In the genomic region with DNA sequence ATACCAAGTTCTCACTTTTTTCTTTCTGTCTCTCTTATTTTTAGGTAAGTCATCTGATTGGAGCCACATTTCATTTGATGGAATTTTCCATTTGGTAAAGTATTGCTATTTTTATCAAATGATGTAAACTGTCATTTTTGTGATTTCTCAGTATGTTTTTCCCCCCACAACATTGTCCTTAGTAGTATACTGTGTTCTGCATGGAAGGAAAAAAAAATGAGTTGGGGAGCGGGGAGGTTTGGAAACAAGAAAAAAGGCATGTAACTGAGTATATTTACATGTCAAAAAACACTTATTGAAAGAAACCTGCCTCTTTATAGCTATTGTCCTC, we compare ENCODE assay signal across 13 cellular contexts.
DNase-seq lines count a peak whose midpoint lies in the region; ATAC-seq and TF ChIP-seq lines count a peak whose summit lies in the region.
"Had no signal": no experiment of that assay in that cellular context is flagged by ENCODE, and none has a peak within 500 bp of the region (broad histone marks: within the 10 kb centered on the region; RNA-seq: fewer than 3 reads in every experiment).

No MANE protein-coding gene starts in this region.

- peaks cover 2% of the 10 kb centered on the region for H3K9me3 ChIP-seq in left ventricle myocardium inferior (replicated peaks)
- no peaks in the 10 kb centered on the region for H3K9me3 ChIP-seq in gastrocnemius medialis

- H3K9me3 Mint-ChIP-seq in endothelial cell (ENCODE audit: unreplicated experiment): no peaks in the 10 kb centered on the region

- H3K27me3 Mint-ChIP-seq in endothelial cell (ENCODE audit: unreplicated experiment): no peaks in the 10 kb centered on the region
- H3K27me3 Mint-ChIP-seq: CD4-positive, CD25-positive, alpha-beta regulatory T cell had no signal

- DNase-seq in left ventricle myocardium inferior (no peak), Right ventricle myocardium inferior (ENCODE audit: missing footprints) (no peak), coronary artery (ENCODE audit: low spot score) (no peak), gastrocnemius medialis (no peak), DMS153 (lab: John Stamatoyannopoulos, UW) (no peak), endothelial cell (ENCODE audit: low spot score) (no peak), HPDE6-E6E7 (ENCODE audit: extremely low spot score) (no peak)
- DNase-seq: ACHN; CD4-positive, CD25-positive, alpha-beta regulatory T cell; GM23248; H9 had no signal

- no peaks in the 10 kb centered on the region for H3K36me3 Mint-ChIP-seq in endothelial cell (ENCODE audit: low read depth, unreplicated experiment)

- H3K4me1 ChIP-seq in left ventricle myocardium inferior: peaks cover 56% of the 10 kb centered on the region
- H3K4me1 ChIP-seq in gastrocnemius medialis: peaks cover 48 to 61% of the 10 kb centered on the region in 2 donors

- intact Hi-C loops in left ventricle myocardium inferior (cut with micrococcal nuclease): no loop called here
- intact Hi-C loops in Right ventricle myocardium inferior (cut with DNase I): no loop called here
- intact Hi-C loops in gastrocnemius medialis (cut with DNase I; ENCODE audit: low total_unique reads): no loop called here

- H3K4me1 Mint-ChIP-seq in endothelial cell (ENCODE audit: unreplicated experiment): peaks cover 34% of the 10 kb centered on the region

- no peaks in the 10 kb centered on the region for H3K27me3 ChIP-seq in left ventricle myocardium inferior (ENCODE audit: low read depth)
- no peaks in the 10 kb centered on the region for H3K27me3 ChIP-seq in gastrocnemius medialis
- H3K27me3 ChIP-seq: BLaER1 treated with 17β-estradiol and CSF1 and Interleukin-3, amounts not matched to agents 10 nM and 100 nM had no signal

- no peak for TF ChIP-seq POLR2A in gastrocnemius medialis (IDR thresholded peaks at IDR 0.05)

- H3K36me3 ChIP-seq in left ventricle myocardium inferior (no peaks in the 10 kb centered on the region), gastrocnemius medialis (no peaks in the 10 kb centered on the region)

- TF ChIP-seq CTCF in left ventricle myocardium inferior (IDR thresholded peaks at IDR 0.05; ENCODE audit: borderline replicate concordance) (no peak), coronary artery (IDR thresholded peaks at IDR 0.05) (no peak), gastrocnemius medialis (IDR thresholded peaks at IDR 0.05 in 4 of 5, conservative IDR thresholded peaks at IDR 0.05 in 1 of 5) (no peak), endothelial cell (IDR thresholded peaks at IDR 0.05; ENCODE audit: unreplicated experiment) (no peak)

- H3K4me3 Mint-ChIP-seq in endothelial cell (ENCODE audit: unreplicated experiment): no peak overlapping the region
- H3K4me3 Mint-ChIP-seq: CD4-positive, CD25-positive, alpha-beta regulatory T cell; H9 had no signal

- peak overlapping the region; percentile 71 for H3K27ac ChIP-seq in left ventricle myocardium inferior (replicated peaks)
- peak overlapping the region; percentile 66 to 67 for H3K27ac ChIP-seq in coronary artery
- peak overlapping the region; percentile 43 to 62 (median 50) for H3K27ac ChIP-seq in gastrocnemius medialis
- H3K27ac ChIP-seq: BLaER1 treated with 17β-estradiol and CSF1 and Interleukin-3, amounts not matched to agents 10 nM and 100 nM; GM23248 had no signal

- in situ Hi-C loops in gastrocnemius medialis (cut with MboI; ENCODE audit: low sequenced_read_pairs in 4 of 4): no loop called here

- no peak overlapping the region for H3K27ac Mint-ChIP-seq in endothelial cell (ENCODE audit: unreplicated experiment)
- H3K27ac Mint-ChIP-seq: CD4-positive, CD25-positive, alpha-beta regulatory T cell; H9 had no signal

- ATAC-seq in Right ventricle myocardium inferior (no peak), gastrocnemius medialis (no peak), HG02970 (IDR thresholded peaks at IDR 0.05; ENCODE audit: low FRiP score, unreplicated experiment) (no peak)

- no peak overlapping the region for H3K4me3 ChIP-seq in left ventricle myocardium inferior
- H3K4me3 ChIP-seq in coronary artery: no peak overlapping the region
- no peak overlapping the region for H3K4me3 ChIP-seq in gastrocnemius medialis
- H3K4me3 ChIP-seq: BLaER1 treated with 17β-estradiol and CSF1 and Interleukin-3, amounts not matched to agents 10 nM and 100 nM; GM23248 had no signal
